8 cellular contexts compared by ENCODE assay signal in the genomic region with DNA sequence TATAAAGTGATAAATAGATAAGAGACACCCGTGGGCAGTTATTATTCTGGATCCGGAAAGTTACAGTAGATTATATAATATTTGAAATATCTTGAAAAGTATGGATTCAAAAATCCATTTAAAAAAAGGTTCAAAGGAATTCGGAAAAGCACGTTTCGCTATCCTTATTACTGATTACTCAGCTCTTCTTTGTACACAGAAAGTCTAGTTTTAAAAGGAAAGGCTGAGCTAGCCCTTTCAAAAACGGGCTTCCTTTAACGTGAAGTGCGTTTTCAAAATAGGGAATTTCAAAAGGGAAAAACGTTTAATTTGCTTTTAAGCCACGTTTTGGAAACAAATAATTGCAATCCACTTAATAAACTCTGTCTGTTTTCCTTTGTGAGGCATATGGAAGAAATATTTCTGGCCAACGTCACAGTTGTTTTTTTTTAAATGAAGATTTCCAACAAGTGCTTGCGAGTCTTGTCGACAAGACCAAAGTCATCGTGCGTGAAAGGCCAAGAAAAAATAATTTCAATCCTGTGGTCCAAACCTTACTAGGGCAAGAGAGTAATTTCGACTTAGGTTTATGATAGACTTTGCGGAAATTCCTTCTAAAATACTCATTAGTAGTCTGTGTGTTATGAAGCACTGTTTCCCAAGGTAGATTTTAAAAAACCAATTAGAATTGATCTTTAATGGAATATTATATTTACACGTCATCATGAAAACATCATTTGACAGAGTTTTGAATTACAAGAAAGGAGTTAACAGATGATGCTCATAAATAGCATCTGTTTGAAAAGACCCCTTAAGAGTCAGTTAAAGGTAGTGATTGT. TPM values are rescaled to one million over a fixed set of nuclear protein-coding genes. Genes with fewer than 3 reads are reported as not detected.
DNase-seq lines count a peak whose midpoint lies in the region; ATAC-seq and TF ChIP-seq lines count a peak whose summit lies in the region.

No MANE protein-coding gene starts in this region.

- no peak overlapping the region for H2AK5ac ChIP-seq in mesenchymal stem cell (ENCODE audit: low read length, severe bottlenecking)

- peak overlapping the region in 1 of 2 experiments; percentile 98 for H3K18ac ChIP-seq in mesenchymal stem cell (ENCODE audit: low read depth in 1 of 2, low read length in 2 of 2)

- peak overlapping the region; percentile 98 for H3K9ac ChIP-seq in mesenchymal stem cell (ENCODE audit: low read length)

- no peak for ATAC-seq in GM19452 (IDR thresholded peaks at IDR 0.05; ENCODE audit: unreplicated experiment)

- no peaks in the 10 kb centered on the region for H3K9me3 ChIP-seq in mesenchymal stem cell (ENCODE audit: control insufficient read depth, low read length)
- no peaks in the 10 kb centered on the region for H3K9me3 ChIP-seq in vagina

- H3K23ac ChIP-seq in mesenchymal stem cell (ENCODE audit: low read length in 2 of 2): no peak overlapping the region

- peak overlapping the region; percentile 79 for H3K27ac ChIP-seq in mesenchymal stem cell (ENCODE audit: low read length, poor library complexity, severe bottlenecking)
- H3K27ac ChIP-seq in vagina: peak overlapping the region; percentile 99

- H3K79me1 ChIP-seq in mesenchymal stem cell (replicated peaks; ENCODE audit: low read length, poor library complexity, severe bottlenecking): no peaks in the 10 kb centered on the region

- H3K27me3 ChIP-seq in mesenchymal stem cell (ENCODE audit: control insufficient read depth in 1 of 2, insufficient read depth in 1 of 2, low read length in 2 of 2) (no peaks in the 10 kb centered on the region), vagina (no peaks in the 10 kb centered on the region)

- H4K8ac ChIP-seq in mesenchymal stem cell (ENCODE audit: low read length): no peak overlapping the region

- H3K4ac ChIP-seq in mesenchymal stem cell (ENCODE audit: low read depth in 1 of 2, low read length in 2 of 2): no peak overlapping the region

- peak; percentile 16 for DNase-seq in DMS153 treated with DMSO at 0.1 percent for 48 hours (lab: John Stamatoyannopoulos, UW; ENCODE audit: unreplicated experiment)
- DNase-seq in DMS153 (lab: John Stamatoyannopoulos, UW): no peak
- peak; percentile 53 for DNase-seq in NCI-H446 treated with DMSO at 0.1 percent for 48 hours (lab: John Stamatoyannopoulos, UW)
- peak; percentile 53 to 61 for DNase-seq in cardiac fibroblast (ENCODE audit: low read depth in 2 of 2)
- DNase-seq in mesenchymal stem cell: peak; percentile 77
- DNase-seq in vagina (ENCODE audit: extremely low spot score in 2 of 2): no peak
- no peak for DNase-seq in T1000 (lab: John Stamatoyannopoulos, UW)

- H3K36me3 ChIP-seq in mesenchymal stem cell (ENCODE audit: control insufficient read depth in 1 of 2, insufficient read depth in 2 of 2, low read depth in 1 of 2, low read length in 2 of 2) (no peaks in the 10 kb centered on the region), vagina (no peaks in the 10 kb centered on the region)

- H3K14ac ChIP-seq in mesenchymal stem cell (ENCODE audit: low read length in 2 of 2): no peak overlapping the region

- intact Hi-C loops in vagina (cut with DNase I): no loop called here

- TF ChIP-seq POLR2A in vagina (IDR thresholded peaks at IDR 0.05): no peak

- H3K4me3 ChIP-seq in cardiac fibroblast (replicated peaks in 1 of 2; ENCODE audit: low read depth in 2 of 2, low read length in 2 of 2): peak overlapping the region; percentile 40 to 65
- H3K4me3 ChIP-seq in mesenchymal stem cell (ENCODE audit: insufficient read depth in 1 of 2, low read depth in 1 of 2, low read length in 2 of 2): peak overlapping the region; percentile 60 to 80
- peak overlapping the region; percentile 77 to 83 for H3K4me3 ChIP-seq in vagina

- peak overlapping the region; percentile 86 for H2BK120ac ChIP-seq in mesenchymal stem cell (ENCODE audit: low read depth, low read length)

- WGBS in mesenchymal stem cell: 0% methylated on average over 9 of the region's 18 CpGs

- peak overlapping the region; percentile 98 for H2BK15ac ChIP-seq in mesenchymal stem cell (ENCODE audit: low read depth, poor library complexity, severe bottlenecking)

- no peak for TF ChIP-seq CTCF in cardiac fibroblast (IDR thresholded peaks at IDR 0.05; ENCODE audit: low read depth, low read length)
- TF ChIP-seq CTCF in vagina (IDR thresholded peaks at IDR 0.05): no peak

- no peak overlapping the region for H2AFZ ChIP-seq in mesenchymal stem cell (ENCODE audit: low read depth, low read length)

- H2BK5ac ChIP-seq in mesenchymal stem cell (ENCODE audit: low read depth, low read length, poor library complexity, severe bottlenecking): no peak overlapping the region

- H3K4me1 ChIP-seq in mesenchymal stem cell (ENCODE audit: control insufficient read depth, insufficient read depth, low read depth, low read length) (peaks cover 2% of the 10 kb centered on the region), vagina (peaks cover 45% of the 10 kb centered on the region)

- no peak overlapping the region for H2BK12ac ChIP-seq in mesenchymal stem cell (ENCODE audit: low read length in 2 of 2)

- no peak overlapping the region for H4K91ac ChIP-seq in mesenchymal stem cell (ENCODE audit: low read length)

- peak overlapping the region; percentile 69 for H3K4me2 ChIP-seq in mesenchymal stem cell (ENCODE audit: low read length, poor library complexity, severe bottlenecking)

RNA-seq across cellular contexts. Expression of a gene that starts 2.4 kb away (rescaled TPM):
- 1.8 TPM for polyA plus RNA-seq in mesenchymal stem cell (2013, experiment 1 of 2)
- polyA plus RNA-seq in mesenchymal stem cell (2013, experiment 2 of 2): 1.8 TPM
- 2.7 TPM for total RNA-seq in vagina

RNA-seq across cellular contexts. Expression of a gene that starts 6.2 kb away (rescaled TPM):
- polyA plus RNA-seq in mesenchymal stem cell (2013, experiment 1 of 2): 29.2 TPM
- 30.7 TPM for polyA plus RNA-seq in mesenchymal stem cell (2013, experiment 2 of 2)
- total RNA-seq in vagina: 53.3 TPM

Comparison
In these comparisons a context has a peak if more than half of its experiments do, and no peak if none do; other contexts are left out.
1. DNase-seq: peak in DMS153 treated with DMSO at 0.1 percent for 48 hours (single experiment), NCI-H446 treated with DMSO at 0.1 percent for 48 hours (single experiment), cardiac fibroblast (2 of 2) and mesenchymal stem cell (single experiment); none in DMS153 (single experiment), vagina (0 of 2) and T1000 (single experiment).
2. Peak in every context shown above with its lines, with median percentiles within 50 percentile points of each other: H3K4me3 ChIP-seq.